In genomic region chr1:230248876-230249275, GRCh38 we compare ENCODE assay signal across 1 cellular context.
TF ChIP-seq lines count a peak whose summit lies in the region.

No MANE protein-coding gene starts in this region.

TF ChIP-seq in GM23338, 12 proteins besides CTCF, POLR2A, EP300 and RAD21 (continued from another document):
- TF ChIP-seq ZNF462 (CRISPR knock-in tag; IDR thresholded peaks at IDR 0.05): no peak
